Comparison of ENCODE assay signal across 11 cellular contexts in genomic region chr4:147825451-147826287, GRCh38.
DNase-seq lines count a peak whose midpoint lies in the region; ATAC-seq and TF ChIP-seq lines count a peak whose summit lies in the region.
"Had no signal": no experiment of that assay in that cellular context is flagged by ENCODE, and none has a peak within 500 bp of the region (broad histone marks: within the 10 kb centered on the region; RNA-seq: fewer than 3 reads in every experiment).

No MANE protein-coding gene starts in this region.

- no peaks in the 10 kb centered on the region for H3K9me3 Mint-ChIP-seq in stimulated activated effector memory CD8-positive, alpha-beta T cell treated with anti-CD3 and anti-CD28 coated beads, Interleukin-12 subunit alpha, Interleukin-12 subunit beta, amount 100 ng/mL, for 72 hours

- H2AFZ ChIP-seq in SK-N-SH (ENCODE audit: low read depth) = no peak overlapping the region

- peak overlapping the region in 2 of 5 donors; percentile 22 to 46 for H3K27ac ChIP-seq in adrenal gland
- peak overlapping the region; percentile 92 for H3K27ac ChIP-seq in left ventricle myocardium inferior (replicated peaks)
- peak overlapping the region in 1 of 2 experiments; percentile 24; a peak in 1 of 4 replicates for H3K27ac ChIP-seq in SK-N-SH (ENCODE audit: low read depth in 2 of 2, low read length in 1 of 2)

- H3K9me2 ChIP-seq in SK-N-SH = no peaks in the 10 kb centered on the region

- H4K20me1 ChIP-seq in SK-N-SH (ENCODE audit: insufficient read depth) = no peaks in the 10 kb centered on the region

- no peaks in the 10 kb centered on the region for H3K36me3 ChIP-seq in adrenal gland (replicated peaks in 1 of 2)
- peaks cover 14% of the 10 kb centered on the region for H3K36me3 ChIP-seq in left ventricle myocardium inferior
- peaks cover 0 to 8% of the 10 kb centered on the region in 2 experiments for H3K36me3 ChIP-seq in SK-N-SH (replicated peaks in 1 of 2; ENCODE audit: control insufficient read depth in 1 of 2, insufficient read depth in 2 of 2, low read length in 1 of 2)

- H3K4me1 Mint-ChIP-seq in stimulated activated effector memory CD8-positive, alpha-beta T cell treated with anti-CD3 and anti-CD28 coated beads, Interleukin-12 subunit alpha, Interleukin-12 subunit beta, amount 100 ng/mL, for 72 hours = peaks cover 31% of the 10 kb centered on the region

- TF ChIP-seq RAD21 in Ishikawa (IDR thresholded peaks at IDR 0.05; ENCODE audit: low read depth) = no peak
- TF ChIP-seq RAD21 in SK-N-SH (IDR thresholded peaks at IDR 0.05; ENCODE audit: low read length) = no peak

- no peak overlapping the region for H3K27ac Mint-ChIP-seq in stimulated activated effector memory CD8-positive, alpha-beta T cell treated with anti-CD3 and anti-CD28 coated beads, Interleukin-12 subunit alpha, Interleukin-12 subunit beta, amount 100 ng/mL, for 72 hours

- no peak for TF ChIP-seq EP300 in Ishikawa (IDR thresholded peaks at IDR 0.05; ENCODE audit: borderline replicate concordance)
- no peak for TF ChIP-seq EP300 in SK-N-SH (IDR thresholded peaks at IDR 0.05; ENCODE audit: borderline replicate concordance in 1 of 2, low read depth in 1 of 2, low read length in 1 of 2)

- H3K4me3 Mint-ChIP-seq in stimulated activated effector memory CD8-positive, alpha-beta T cell treated with anti-CD3 and anti-CD28 coated beads, Interleukin-12 subunit alpha, Interleukin-12 subunit beta, amount 100 ng/mL, for 72 hours = no peak overlapping the region

- WGBS in adrenal gland, 4 donors = 70 to 81% (median 77%) methylated on average over 8 of the region's 8 CpGs
- WGBS in SK-N-SH (ENCODE audit: low lambda C conversion rate) = 95% methylated on average over 8 of the region's 8 CpGs

- H3K4me3 ChIP-seq in adrenal gland (no peak overlapping the region), left ventricle myocardium inferior (peak overlapping the region; percentile 22), SK-N-SH (ENCODE audit: low read depth in 2 of 2, low read length in 1 of 2) (no peak overlapping the region)

- H3F3A ChIP-seq in SK-N-SH (replicated peaks; ENCODE audit: insufficient read depth) = peaks cover 11% of the 10 kb centered on the region

- peaks cover 42 to 63% of the 10 kb centered on the region in 2 donors for H3K4me1 ChIP-seq in adrenal gland (replicated peaks in 1 of 2)
- H3K4me1 ChIP-seq in left ventricle myocardium inferior = peaks cover 97% of the 10 kb centered on the region
- peaks cover 14 to 33% of the 10 kb centered on the region in 2 experiments for H3K4me1 ChIP-seq in SK-N-SH (ENCODE audit: control insufficient read depth in 1 of 2, insufficient read depth in 2 of 2, low read depth in 1 of 2, low read length in 1 of 2)

- peak; percentile 28 for ATAC-seq in stimulated activated effector memory CD8-positive, alpha-beta T cell treated with anti-CD3 and anti-CD28 coated beads, Interleukin-12 subunit alpha, Interleukin-12 subunit beta, amount 100 ng/mL, for 72 hours
- no peak for ATAC-seq in HG03439 (IDR thresholded peaks at IDR 0.05; ENCODE audit: unreplicated experiment)
- ATAC-seq in GM18520 (IDR thresholded peaks at IDR 0.05; ENCODE audit: unreplicated experiment) = no peak
- ATAC-seq in HG02642 (IDR thresholded peaks at IDR 0.05; ENCODE audit: poor library complexity, unreplicated experiment) = no peak

- H3K36me3 Mint-ChIP-seq in stimulated activated effector memory CD8-positive, alpha-beta T cell treated with anti-CD3 and anti-CD28 coated beads, Interleukin-12 subunit alpha, Interleukin-12 subunit beta, amount 100 ng/mL, for 72 hours = peaks cover 5% of the 10 kb centered on the region

- peak in 6 of 7 donors; percentile 37 to 69 (median 48) for DNase-seq in adrenal gland
- peak; percentile 68 for DNase-seq in left ventricle myocardium inferior
- DNase-seq in stimulated activated effector memory CD8-positive, alpha-beta T cell treated with anti-CD3 and anti-CD28 coated beads, Interleukin-12 subunit alpha, Interleukin-12 subunit beta, amount 100 ng/mL, for 72 hours (ENCODE audit: low spot score in 2 of 2) = no peak
- DNase-seq in SK-N-SH = no peak
- DNase-seq: activated CD8-positive, alpha-beta memory T cell treated with anti-CD3 and anti-CD28 coated beads, Interleukin-2, amount 50 U/mL, for 4 hours; DMS53; stimulated activated naive CD4-positive, alpha-beta T cell had no signal

- no peak overlapping the region for H3K9ac ChIP-seq in SK-N-SH

- CTCF ChIA-PET in SK-N-SH (lab: Yijun Ruan, JAX) = interaction anchor here (1.0 to 2.2 kb wide), 4 partner anchors 13 to 41 kb away, joined by 3 to 7 read pairs (median 4); no protein-coding TSS in a partner anchor

- intact Hi-C loops in adrenal gland (cut with DNase I) (no loop called here), left ventricle myocardium inferior (cut with micrococcal nuclease) (no loop called here)

- H3K4me2 ChIP-seq in SK-N-SH = no peak overlapping the region

- TF ChIP-seq CTCF in adrenal gland (IDR thresholded peaks at IDR 0.05) (no peak), left ventricle myocardium inferior (IDR thresholded peaks at IDR 0.05; ENCODE audit: borderline replicate concordance) (no peak), SK-N-SH (IDR thresholded peaks at IDR 0.05) (no peak)

- H3K27me3 ChIP-seq in adrenal gland (no peaks in the 10 kb centered on the region), left ventricle myocardium inferior (ENCODE audit: low read depth) (no peaks in the 10 kb centered on the region), SK-N-SH (ENCODE audit: insufficient read depth) (no peaks in the 10 kb centered on the region)

- H3K9me3 ChIP-seq in adrenal gland (replicated peaks in 1 of 3) (no peaks in the 10 kb centered on the region), left ventricle myocardium inferior (replicated peaks) (no peaks in the 10 kb centered on the region), SK-N-SH (no peaks in the 10 kb centered on the region)

- TF ChIP-seq POLR2A in adrenal gland (IDR thresholded peaks at IDR 0.05) = no peak

- POLR2A ChIA-PET in SK-N-SH (lab: Yijun Ruan, JAX) = no interaction called here

- H3K79me2 ChIP-seq in SK-N-SH (ENCODE audit: insufficient read depth) = peaks cover 7% of the 10 kb centered on the region; the same call in 1 of the 2 replicates

TF ChIP-seq in Ishikawa, 13 proteins besides CTCF, POLR2A, EP300 and RAD21:
- TF ChIP-seq USF1 (IDR thresholded peaks at IDR 0.05) (no peak), TEAD4 (IDR thresholded peaks at IDR 0.05) (no peak), NFIC (IDR thresholded peaks at IDR 0.05) (peak; percentile 86)

TF ChIP-seq in SK-N-SH, 30 proteins besides CTCF, POLR2A, EP300 and RAD21:
- TF ChIP-seq FOXM1 (IDR thresholded peaks at IDR 0.05; ENCODE audit: low read depth) = no peak
- no peak for TF ChIP-seq MEF2A (IDR thresholded peaks at IDR 0.05; ENCODE audit: borderline replicate concordance, low read depth)
- no peak for TF ChIP-seq RFX5 (IDR thresholded peaks at IDR 0.05; ENCODE audit: low read length)
- TF ChIP-seq, protein P1, sequence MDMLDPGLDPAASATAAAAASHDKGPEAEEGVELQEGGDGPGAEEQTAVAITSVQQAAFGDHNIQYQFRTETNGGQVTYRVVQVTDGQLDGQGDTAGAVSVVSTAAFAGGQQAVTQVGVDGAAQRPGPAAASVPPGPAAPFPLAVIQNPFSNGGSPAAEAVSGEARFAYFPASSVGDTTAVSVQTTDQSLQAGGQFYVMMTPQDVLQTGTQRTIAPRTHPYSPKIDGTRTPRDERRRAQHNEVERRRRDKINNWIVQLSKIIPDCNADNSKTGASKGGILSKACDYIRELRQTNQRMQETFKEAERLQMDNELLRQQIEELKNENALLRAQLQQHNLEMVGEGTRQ (IDR thresholded peaks at IDR 0.05; ENCODE audit: borderline replicate concordance, low read depth, low read length) = no peak
- TF ChIP-seq USF1 (IDR thresholded peaks at IDR 0.05; ENCODE audit: borderline replicate concordance, low read depth) = no peak
- no peak for TF ChIP-seq SIN3A (IDR thresholded peaks at IDR 0.05; ENCODE audit: borderline replicate concordance, low read depth, low read length)
- no peak for TF ChIP-seq GATA2 (CRISPR knock-in tag; IDR thresholded peaks at IDR 0.05)
- TF ChIP-seq RXRA (IDR thresholded peaks at IDR 0.05; ENCODE audit: borderline replicate concordance, low read depth) = no peak
- no peak for TF ChIP-seq PBX3 (IDR thresholded peaks at IDR 0.05)
- no peak for TF ChIP-seq NRF1 (IDR thresholded peaks at IDR 0.05; ENCODE audit: low read depth, low read length)
- TF ChIP-seq NFIC (IDR thresholded peaks at IDR 0.05; ENCODE audit: borderline replicate concordance) = no peak
- no peak for TF ChIP-seq TAF1 (IDR thresholded peaks at IDR 0.05; ENCODE audit: borderline replicate concordance, low read depth, low read length)
- TF ChIP-seq MXI1 (IDR thresholded peaks at IDR 0.05; ENCODE audit: low read depth, low read length) = no peak
- no peak for TF ChIP-seq MAX (IDR thresholded peaks at IDR 0.05; ENCODE audit: low read depth)
- TF ChIP-seq SMC3 (IDR thresholded peaks at IDR 0.05; ENCODE audit: low read depth, low read length) = no peak
- TF ChIP-seq TCF12 (IDR thresholded peaks at IDR 0.05) = no peak

Comparison
In these comparisons a context has a peak if more than half of its experiments do, and no peak if none do; other contexts are left out.
1. DNase-seq: peak in adrenal gland (6 of 7) and left ventricle myocardium inferior (single experiment); none in stimulated activated effector memory CD8-positive, alpha-beta T cell treated with anti-CD3 and anti-CD28 coated beads, Interleukin-12 subunit alpha, Interleukin-12 subunit beta, amount 100 ng/mL, for 72 hours (0 of 2) and SK-N-SH (single experiment).